Comparison of ENCODE assay signal across 29 cellular contexts in the genomic region with DNA sequence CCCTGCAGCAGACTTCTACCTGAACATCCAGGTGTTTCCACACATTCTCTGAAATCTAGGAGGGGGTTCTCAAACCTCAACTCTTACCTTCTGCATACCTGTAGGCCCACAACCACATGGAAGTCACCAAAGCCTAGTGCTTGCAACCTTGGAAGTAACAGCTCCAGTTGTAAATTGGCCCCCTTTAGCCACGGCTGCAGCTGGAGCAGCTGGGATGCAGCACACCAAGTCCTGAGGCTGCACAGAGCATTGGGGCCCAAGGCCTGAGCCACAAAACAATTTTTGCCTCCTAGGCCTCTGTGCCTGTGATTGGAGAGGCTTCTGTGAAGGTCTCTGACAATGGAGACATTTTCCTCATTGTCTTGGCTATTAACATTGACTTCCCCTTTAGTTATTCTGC.
"Had no signal": no experiment of that assay in that cellular context is flagged by ENCODE, and none has a peak within 500 bp of the region (broad histone marks: within the 10 kb centered on the region; RNA-seq: fewer than 3 reads in every experiment).

No MANE protein-coding gene starts in this region.

- H3K4me3 ChIP-seq: colonic mucosa, coronary artery, dorsolateral prefrontal cortex, esophagus muscularis mucosa, esophagus squamous epithelium, gastrocnemius medialis, gastroesophageal sphincter, heart left ventricle, heart right ventricle had no signal

- H3K27me3 ChIP-seq: colonic mucosa, dorsolateral prefrontal cortex, esophagus muscularis mucosa, esophagus squamous epithelium, foreskin keratinocyte, gastrocnemius medialis, gastroesophageal sphincter, heart left ventricle, heart right ventricle had no signal

- H3K4me1 Mint-ChIP-seq: endodermal cell had no signal

- H3K4me1 ChIP-seq: colonic mucosa, esophagus muscularis mucosa, esophagus squamous epithelium, foreskin keratinocyte, gastrocnemius medialis, gastroesophageal sphincter, heart left ventricle, heart right ventricle had no signal

- H3K27ac Mint-ChIP-seq: dendritic cell treated with granulocyte-macrophage colony-stimulating factor and Interleukin-4, amounts not matched to agents 40 ng/mL and 50 ng/mL, for 4 days; effector memory CD8-positive, alpha-beta T cell; endodermal cell had no signal

- DNase-seq: colonic mucosa; cortex of kidney; dermis blood vessel endothelial cell; dorsolateral prefrontal cortex; effector CD4-positive, alpha-beta T cell; effector CD8-positive, alpha-beta T cell; effector memory CD4-positive, alpha-beta T cell; effector memory CD8-positive, alpha-beta T cell; endodermal cell; erythroblast; esophagus squamous epithelium; foreskin fibroblast; foreskin keratinocyte; foreskin melanocyte; gastrocnemius medialis; glutamatergic neuron; head of caudate nucleus; heart left ventricle; heart right ventricle had no signal

- ATAC-seq: effector memory CD8-positive, alpha-beta T cell; esophagus mucosa; foreskin keratinocyte; gastrocnemius medialis; gastroesophageal sphincter; heart left ventricle; heart right ventricle had no signal

- H3K27me3 Mint-ChIP-seq: dendritic cell treated with granulocyte-macrophage colony-stimulating factor and Interleukin-4, amounts not matched to agents 40 ng/mL and 50 ng/mL, for 4 days; effector memory CD8-positive, alpha-beta T cell had no signal

- H3K4me3 Mint-ChIP-seq: dendritic cell treated with granulocyte-macrophage colony-stimulating factor and Interleukin-4, amounts not matched to agents 40 ng/mL and 50 ng/mL, for 4 days; effector memory CD8-positive, alpha-beta T cell; endodermal cell had no signal

- H3K9me3 ChIP-seq: colonic mucosa, esophagus muscularis mucosa, esophagus squamous epithelium, gastrocnemius medialis, gastroesophageal sphincter had no signal

- H3K27ac ChIP-seq: colonic mucosa, coronary artery, dorsolateral prefrontal cortex, epithelial cell of prostate, esophagus muscularis mucosa, esophagus squamous epithelium, foreskin keratinocyte, gastrocnemius medialis, gastroesophageal sphincter, heart left ventricle, heart right ventricle had no signal

- FAIRE-seq: colon, endometrium, endothelial cell of umbilical vein, frontal cortex had no signal

- H3K36me3 ChIP-seq: colonic mucosa, esophagus muscularis mucosa, esophagus squamous epithelium, gastrocnemius medialis, gastroesophageal sphincter, heart left ventricle, heart right ventricle had no signal
